ENCODE assay signal across 1 cellular context in the genomic region with DNA sequence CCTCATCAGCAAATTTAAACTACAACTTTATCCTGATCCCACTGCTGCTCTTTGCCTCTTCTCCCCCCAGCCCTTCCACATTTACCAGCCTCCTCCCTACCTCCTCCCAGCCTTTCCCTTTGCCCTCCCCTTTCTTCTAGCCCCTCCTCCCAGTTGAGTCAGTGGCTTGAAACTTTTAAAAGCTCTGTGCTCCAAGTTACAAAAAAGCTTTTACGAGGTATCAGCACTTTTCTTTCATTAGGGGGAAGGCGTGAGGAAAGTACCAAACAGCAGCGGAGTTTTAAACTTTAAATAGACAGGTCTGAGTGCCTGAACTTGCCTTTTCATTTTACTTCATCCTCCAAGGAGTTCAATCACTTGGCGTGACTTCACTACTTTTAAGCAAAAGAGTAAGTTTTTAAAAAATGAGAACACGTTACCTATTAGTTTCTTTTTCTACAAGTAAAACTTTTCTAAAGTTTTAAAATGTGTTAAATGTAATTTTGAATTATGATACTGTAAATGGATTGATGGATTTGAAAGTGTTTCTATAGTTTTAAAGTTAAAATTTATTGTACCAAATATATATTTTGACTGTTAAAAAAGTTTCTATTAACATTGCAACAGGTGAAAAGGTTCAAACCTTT.
TF ChIP-seq lines count a peak whose summit lies in the region.

A gene (plus strand): TSS at position 203 of the 626 bp plus-strand sequence. CDS start 11,202 bp downstream, outside the sequence.

TF ChIP-seq in WTC11, 78 proteins besides CTCF, POLR2A, EP300 and RAD21 (continued from another document):
- TF ChIP-seq, protein P1, sequence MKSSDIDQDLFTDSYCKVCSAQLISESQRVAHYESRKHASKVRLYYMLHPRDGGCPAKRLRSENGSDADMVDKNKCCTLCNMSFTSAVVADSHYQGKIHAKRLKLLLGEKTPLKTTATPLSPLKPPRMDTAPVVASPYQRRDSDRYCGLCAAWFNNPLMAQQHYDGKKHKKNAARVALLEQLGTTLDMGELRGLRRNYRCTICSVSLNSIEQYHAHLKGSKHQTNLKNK (CRISPR knock-in tag; IDR thresholded peaks at IDR 0.05), result no peak
- TF ChIP-seq ZNF232 (CRISPR knock-in tag; IDR thresholded peaks at IDR 0.05), result no peak
- TF ChIP-seq, protein P2, sequence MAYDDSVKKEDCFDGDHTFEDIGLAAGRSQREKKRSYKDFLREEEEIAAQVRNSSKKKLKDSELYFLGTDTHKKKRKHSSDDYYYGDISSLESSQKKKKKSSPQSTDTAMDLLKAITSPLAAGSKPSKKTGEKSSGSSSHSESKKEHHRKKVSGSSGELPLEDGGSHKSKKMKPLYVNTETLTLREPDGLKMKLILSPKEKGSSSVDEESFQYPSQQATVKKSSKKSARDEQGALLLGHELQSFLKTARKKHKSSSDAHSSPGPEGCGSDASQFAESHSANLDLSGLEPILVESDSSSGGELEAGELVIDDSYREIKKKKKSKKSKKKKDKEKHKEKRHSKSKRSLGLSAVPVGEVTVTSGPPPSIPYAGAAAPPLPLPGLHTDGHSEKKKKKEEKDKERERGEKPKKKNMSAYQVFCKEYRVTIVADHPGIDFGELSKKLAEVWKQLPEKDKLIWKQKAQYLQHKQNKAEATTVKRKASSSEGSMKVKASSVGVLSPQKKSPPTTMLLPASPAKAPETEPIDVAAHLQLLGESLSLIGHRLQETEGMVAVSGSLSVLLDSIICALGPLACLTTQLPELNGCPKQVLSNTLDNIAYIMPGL (CRISPR knock-in tag; IDR thresholded peaks at IDR 0.05), result no peak
- TF ChIP-seq ZNF317 (CRISPR knock-in tag; IDR thresholded peaks at IDR 0.05; ENCODE audit: borderline replicate concordance, low read depth), result no peak
- TF ChIP-seq, protein P3, sequence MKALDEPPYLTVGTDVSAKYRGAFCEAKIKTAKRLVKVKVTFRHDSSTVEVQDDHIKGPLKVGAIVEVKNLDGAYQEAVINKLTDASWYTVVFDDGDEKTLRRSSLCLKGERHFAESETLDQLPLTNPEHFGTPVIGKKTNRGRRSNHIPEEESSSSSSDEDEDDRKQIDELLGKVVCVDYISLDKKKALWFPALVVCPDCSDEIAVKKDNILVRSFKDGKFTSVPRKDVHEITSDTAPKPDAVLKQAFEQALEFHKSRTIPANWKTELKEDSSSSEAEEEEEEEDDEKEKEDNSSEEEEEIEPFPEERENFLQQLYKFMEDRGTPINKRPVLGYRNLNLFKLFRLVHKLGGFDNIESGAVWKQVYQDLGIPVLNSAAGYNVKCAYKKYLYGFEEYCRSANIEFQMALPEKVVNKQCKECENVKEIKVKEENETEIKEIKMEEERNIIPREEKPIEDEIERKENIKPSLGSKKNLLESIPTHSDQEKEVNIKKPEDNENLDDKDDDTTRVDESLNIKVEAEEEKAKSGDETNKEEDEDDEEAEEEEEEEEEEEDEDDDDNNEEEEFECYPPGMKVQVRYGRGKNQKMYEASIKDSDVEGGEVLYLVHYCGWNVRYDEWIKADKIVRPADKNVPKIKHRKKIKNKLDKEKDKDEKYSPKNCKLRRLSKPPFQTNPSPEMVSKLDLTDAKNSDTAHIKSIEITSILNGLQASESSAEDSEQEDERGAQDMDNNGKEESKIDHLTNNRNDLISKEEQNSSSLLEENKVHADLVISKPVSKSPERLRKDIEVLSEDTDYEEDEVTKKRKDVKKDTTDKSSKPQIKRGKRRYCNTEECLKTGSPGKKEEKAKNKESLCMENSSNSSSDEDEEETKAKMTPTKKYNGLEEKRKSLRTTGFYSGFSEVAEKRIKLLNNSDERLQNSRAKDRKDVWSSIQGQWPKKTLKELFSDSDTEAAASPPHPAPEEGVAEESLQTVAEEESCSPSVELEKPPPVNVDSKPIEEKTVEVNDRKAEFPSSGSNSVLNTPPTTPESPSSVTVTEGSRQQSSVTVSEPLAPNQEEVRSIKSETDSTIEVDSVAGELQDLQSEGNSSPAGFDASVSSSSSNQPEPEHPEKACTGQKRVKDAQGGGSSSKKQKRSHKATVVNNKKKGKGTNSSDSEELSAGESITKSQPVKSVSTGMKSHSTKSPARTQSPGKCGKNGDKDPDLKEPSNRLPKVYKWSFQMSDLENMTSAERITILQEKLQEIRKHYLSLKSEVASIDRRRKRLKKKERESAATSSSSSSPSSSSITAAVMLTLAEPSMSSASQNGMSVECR (CRISPR knock-in tag; IDR thresholded peaks at IDR 0.05; ENCODE audit: borderline replicate concordance), result no peak
- no peak for TF ChIP-seq NFATC4 (CRISPR knock-in tag; IDR thresholded peaks at IDR 0.05)
TF ChIP-seq in WTC11: peak in this region for 0.
